In genomic region chr10:38365917-38366316, GRCh38 we compare ENCODE assay signal across 8 cellular contexts.
DNase-seq lines count a peak whose midpoint lies in the region; ATAC-seq, FAIRE-seq and TF ChIP-seq lines count a peak whose summit lies in the region.
"Not testable (repeated sequence)": the region's sequence is repeated elsewhere in the genome, so short reads cannot be mapped to it uniquely, and the experiment has no call there.

No MANE protein-coding gene starts in this region.

- ATAC-seq in GM18498 (IDR thresholded peaks at IDR 0.05; ENCODE audit: unreplicated experiment): peak; percentile 64
- ATAC-seq in HG03039 (IDR thresholded peaks at IDR 0.05; ENCODE audit: unreplicated experiment): peak; percentile 62

- peak; percentile 92 for FAIRE-seq in TTC549 (lab: Jason Lieb, UNC)

- H3K4me3 ChIP-seq in retinal pigment epithelial cell (ENCODE audit: low read length): not testable (repeated sequence)

- peak; percentile 45 for TF ChIP-seq CTCF in retinal pigment epithelial cell (conservative IDR thresholded peaks at IDR 0.05; ENCODE audit: low read depth, low read length)

- DNase-seq in CD1c-positive myeloid dendritic cell (ENCODE audit: extremely low spot score): peak; percentile 52
- peak; percentile 11 for DNase-seq in NCI-H1694 (lab: John Stamatoyannopoulos, UW)
- DNase-seq in dedifferentiated amniotic fluid mesenchymal stem cell (ENCODE audit: extremely low spot score): peak; percentile 50
- DNase-seq in iris pigment epithelial cell (ENCODE audit: low read depth): peak; percentile 54
- DNase-seq in retinal pigment epithelial cell (ENCODE audit: low read depth): not testable (repeated sequence)
